1 cellular context compared by ENCODE assay signal in genomic region chr1:13541435-13542215, GRCh38.
TF ChIP-seq lines count a peak whose summit lies in the region.

No MANE protein-coding gene starts in this region.

TF ChIP-seq in GM23338, 12 proteins besides CTCF, POLR2A, EP300 and RAD21 (continued from another document):
- TF ChIP-seq, protein P1, sequence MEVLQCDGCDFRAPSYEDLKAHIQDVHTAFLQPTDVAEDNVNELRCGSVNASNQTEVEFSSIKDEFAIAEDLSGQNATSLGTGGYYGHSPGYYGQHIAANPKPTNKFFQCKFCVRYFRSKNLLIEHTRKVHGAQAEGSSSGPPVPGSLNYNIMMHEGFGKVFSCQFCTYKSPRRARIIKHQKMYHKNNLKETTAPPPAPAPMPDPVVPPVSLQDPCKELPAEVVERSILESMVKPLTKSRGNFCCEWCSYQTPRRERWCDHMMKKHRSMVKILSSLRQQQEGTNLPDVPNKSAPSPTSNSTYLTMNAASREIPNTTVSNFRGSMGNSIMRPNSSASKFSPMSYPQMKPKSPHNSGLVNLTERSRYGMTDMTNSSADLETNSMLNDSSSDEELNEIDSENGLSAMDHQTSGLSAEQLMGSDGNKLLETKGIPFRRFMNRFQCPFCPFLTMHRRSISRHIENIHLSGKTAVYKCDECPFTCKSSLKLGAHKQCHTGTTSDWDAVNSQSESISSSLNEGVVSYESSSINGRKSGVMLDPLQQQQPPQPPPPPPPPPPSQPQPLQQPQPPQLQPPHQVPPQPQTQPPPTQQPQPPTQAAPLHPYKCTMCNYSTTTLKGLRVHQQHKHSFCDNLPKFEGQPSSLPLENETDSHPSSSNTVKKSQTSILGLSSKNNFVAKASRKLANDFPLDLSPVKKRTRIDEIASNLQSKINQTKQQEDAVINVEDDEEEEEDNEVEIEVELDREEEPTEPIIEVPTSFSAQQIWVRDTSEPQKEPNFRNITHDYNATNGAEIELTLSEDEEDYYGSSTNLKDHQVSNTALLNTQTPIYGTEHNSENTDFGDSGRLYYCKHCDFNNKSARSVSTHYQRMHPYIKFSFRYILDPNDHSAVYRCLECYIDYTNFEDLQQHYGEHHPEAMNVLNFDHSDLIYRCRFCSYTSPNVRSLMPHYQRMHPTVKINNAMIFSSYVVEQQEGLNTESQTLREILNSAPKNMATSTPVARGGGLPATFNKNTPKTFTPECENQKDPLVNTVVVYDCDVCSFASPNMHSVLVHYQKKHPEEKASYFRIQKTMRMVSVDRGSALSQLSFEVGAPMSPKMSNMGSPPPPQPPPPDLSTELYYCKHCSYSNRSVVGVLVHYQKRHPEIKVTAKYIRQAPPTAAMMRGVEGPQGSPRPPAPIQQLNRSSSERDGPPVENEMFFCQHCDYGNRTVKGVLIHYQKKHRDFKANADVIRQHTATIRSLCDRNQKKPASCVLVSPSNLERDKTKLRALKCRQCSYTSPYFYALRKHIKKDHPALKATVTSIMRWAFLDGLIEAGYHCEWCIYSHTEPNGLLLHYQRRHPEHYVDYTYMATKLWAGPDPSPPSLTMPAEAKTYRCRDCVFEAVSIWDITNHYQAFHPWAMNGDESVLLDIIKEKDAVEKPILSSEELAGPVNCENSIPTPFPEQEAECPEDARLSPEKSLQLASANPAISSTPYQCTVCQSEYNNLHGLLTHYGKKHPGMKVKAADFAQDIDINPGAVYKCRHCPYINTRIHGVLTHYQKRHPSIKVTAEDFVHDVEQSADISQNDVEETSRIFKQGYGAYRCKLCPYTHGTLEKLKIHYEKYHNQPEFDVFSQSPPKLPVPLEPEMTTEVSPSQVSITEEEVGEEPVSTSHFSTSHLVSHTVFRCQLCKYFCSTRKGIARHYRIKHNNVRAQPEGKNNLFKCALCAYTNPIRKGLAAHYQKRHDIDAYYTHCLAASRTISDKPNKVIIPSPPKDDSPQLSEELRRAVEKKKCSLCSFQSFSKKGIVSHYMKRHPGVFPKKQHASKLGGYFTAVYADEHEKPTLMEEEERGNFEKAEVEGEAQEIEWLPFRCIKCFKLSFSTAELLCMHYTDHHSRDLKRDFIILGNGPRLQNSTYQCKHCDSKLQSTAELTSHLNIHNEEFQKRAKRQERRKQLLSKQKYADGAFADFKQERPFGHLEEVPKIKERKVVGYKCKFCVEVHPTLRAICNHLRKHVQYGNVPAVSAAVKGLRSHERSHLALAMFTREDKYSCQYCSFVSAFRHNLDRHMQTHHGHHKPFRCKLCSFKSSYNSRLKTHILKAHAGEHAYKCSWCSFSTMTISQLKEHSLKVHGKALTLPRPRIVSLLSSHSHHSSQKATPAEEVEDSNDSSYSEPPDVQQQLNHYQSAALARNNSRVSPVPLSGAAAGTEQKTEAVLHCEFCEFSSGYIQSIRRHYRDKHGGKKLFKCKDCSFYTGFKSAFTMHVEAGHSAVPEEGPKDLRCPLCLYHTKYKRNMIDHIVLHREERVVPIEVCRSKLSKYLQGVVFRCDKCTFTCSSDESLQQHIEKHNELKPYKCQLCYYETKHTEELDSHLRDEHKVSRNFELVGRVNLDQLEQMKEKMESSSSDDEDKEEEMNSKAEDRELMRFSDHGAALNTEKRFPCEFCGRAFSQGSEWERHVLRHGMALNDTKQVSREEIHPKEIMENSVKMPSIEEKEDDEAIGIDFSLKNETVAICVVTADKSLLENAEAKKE (CRISPR knock-in tag; IDR thresholded peaks at IDR 0.05): no peak
- no peak for TF ChIP-seq ZNF331 (CRISPR knock-in tag; IDR thresholded peaks at IDR 0.05; ENCODE audit: low read depth)
- TF ChIP-seq EZH2 (IDR thresholded peaks at IDR 0.05; ENCODE audit: low read depth, unreplicated experiment): no peak
- TF ChIP-seq ETS1 (IDR thresholded peaks at IDR 0.05): no peak
